ENCODE assay signal across 19 cellular contexts in the genomic region with DNA sequence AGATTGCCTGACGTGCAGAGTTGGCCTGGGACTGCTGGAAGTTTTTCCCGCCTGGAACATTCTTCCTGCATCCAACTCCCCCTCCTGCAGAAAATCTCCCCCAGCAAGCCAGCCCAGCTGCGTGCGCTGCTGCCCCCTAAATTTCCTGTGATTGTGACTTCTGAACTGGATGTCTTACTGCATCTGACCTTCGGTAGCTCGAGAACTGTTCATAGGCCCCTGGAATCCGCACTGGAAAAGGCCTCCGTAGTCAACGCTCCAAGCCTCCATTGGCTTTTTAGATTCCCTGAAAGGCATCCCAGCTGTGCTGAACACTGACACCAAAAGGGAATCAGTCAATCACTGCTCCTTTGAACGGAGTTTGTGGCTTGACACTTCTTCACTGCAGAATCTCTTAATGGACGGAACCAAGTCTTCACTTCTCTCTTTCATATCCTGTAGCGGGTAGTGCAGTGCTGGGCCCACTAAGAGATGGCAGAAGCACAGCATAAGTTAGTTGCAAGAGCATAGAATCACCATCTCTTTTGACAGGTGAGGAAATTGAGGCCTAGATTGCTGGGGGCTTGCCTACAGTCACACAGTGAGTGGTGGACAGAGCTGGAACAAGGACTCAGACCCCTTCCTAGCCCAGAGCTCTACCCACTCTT. TPM values are rescaled to one million over a fixed set of nuclear protein-coding genes. Genes with fewer than 3 reads are reported as not detected.
DNase-seq lines count a peak whose midpoint lies in the region; ATAC-seq and TF ChIP-seq lines count a peak whose summit lies in the region.
"Had no signal": no experiment of that assay in that cellular context is flagged by ENCODE, and none has a peak within 500 bp of the region (broad histone marks: within the 10 kb centered on the region; RNA-seq: fewer than 3 reads in every experiment).

No MANE protein-coding gene starts in this region.

- H4K5ac ChIP-seq in IMR-90 (ENCODE audit: low read depth, low read length): no peak overlapping the region

- no peak overlapping the region for H3K4me3 ChIP-seq in BLaER1 treated with 17β-estradiol and CSF1 and Interleukin-3, amounts not matched to agents 10 nM and 100 nM
- H3K4me3 ChIP-seq in IMR-90 (ENCODE audit: insufficient read depth, low read depth, low read length): no peak overlapping the region
- H3K4me3 ChIP-seq in muscle layer of colon (ENCODE audit: low read depth in 1 of 2, low read length in 2 of 2): no peak overlapping the region
- no peak overlapping the region for H3K4me3 ChIP-seq in coronary artery
- H3K4me3 ChIP-seq: K562, SK-N-MC had no signal

- H3K56ac ChIP-seq in IMR-90 (ENCODE audit: extremely low read depth, insufficient read depth, low read length): no peak overlapping the region

- 0 out of 2 replicates have a peak overlapping the region, but pooled peaks have one; percentile 3 for H2AK5ac ChIP-seq in IMR-90 (ENCODE audit: low read depth, low read length)

- no peak for ATAC-seq in IMR-90 (ENCODE audit: low read depth)
- ATAC-seq in stimulated activated memory B cell treated with anti-CD40 and anti-IgM and Interleukin-4, amounts not matched to agents 10 μg/mL and 1 μg/mL and 100 μg/mL, for 72 hours: peak; percentile 51
- ATAC-seq: K562, Panc1 had no signal

- no peak overlapping the region for H2BK120ac ChIP-seq in IMR-90 (ENCODE audit: low read depth, low read length)

- DNase-seq in IMR-90: no peak
- DNase-seq in stimulated activated CD4-positive, alpha-beta T cell treated with anti-CD3 and anti-CD28 coated beads, Interleukin-1b, Interleukin-23, amount 100 ng/mL, for 48 hours: no peak
- no peak for DNase-seq in coronary artery (ENCODE audit: low spot score)
- no peak for DNase-seq in NOMO-1 treated with dmso at 0.1 percent for 144 hours (lab: John Stamatoyannopoulos, UW; ENCODE audit: unreplicated experiment)
- DNase-seq: Calu3; CD4-positive, alpha-beta memory T cell; DMS79; GOT3; NCI-H1436; NCI-H2029 treated with DMSO at 0.1 percent for 48 hours; NCI-H510A; NCI-H774 had no signal

- no peak overlapping the region for H3K4ac ChIP-seq in IMR-90 (ENCODE audit: low read depth, low read length)

- CTCF ChIA-PET in IMR-90 (lab: Yijun Ruan, JAX): no interaction called here

- no peak overlapping the region for H2AFZ ChIP-seq in IMR-90 (replicated peaks; ENCODE audit: low read length, poor library complexity)

- intact Hi-C loops in IMR-90 (cut with micrococcal nuclease): no loop called here

- H2AK9ac ChIP-seq in IMR-90 (replicated peaks; ENCODE audit: low read depth, low read length, poor library complexity): no peak overlapping the region

- no peak overlapping the region for H3K23ac ChIP-seq in IMR-90 (ENCODE audit: low read depth, low read length)

- 78% methylated on average over 8 of the region's 12 CpGs; no CpG with 5 or more reads in 1 of the 2 experiments for WGBS in IMR-90 (ENCODE audit: extremely low coverage in 2 of 2, insufficient read length in 1 of 2), 2 experiments

- peak overlapping the region in 4 of 11 experiments; percentile 65 to 85 (median 76); a peak in 8 of 22 replicates for H3K27ac ChIP-seq in BLaER1 treated with 17β-estradiol and CSF1 and Interleukin-3, amounts not matched to agents 10 nM and 100 nM
- H3K27ac ChIP-seq in IMR-90 (ENCODE audit: insufficient read depth, low read length) (no peak overlapping the region), muscle layer of colon (ENCODE audit: low read depth, low read length) (peak overlapping the region; percentile 7), coronary artery (no peak overlapping the region)
- H3K27ac ChIP-seq: SK-N-MC had no signal

- H3K18ac ChIP-seq in IMR-90 (ENCODE audit: low read depth, low read length): no peak overlapping the region

- in situ Hi-C loops in IMR-90 (cut with MboI; ENCODE audit: low sequenced_read_pairs): no loop called here

- no peak overlapping the region for H3K4me3 Mint-ChIP-seq in stimulated activated memory B cell treated with anti-CD40 and anti-IgM and Interleukin-4, amounts not matched to agents 10 μg/mL and 1 μg/mL and 100 μg/mL, for 72 hours
- H3K4me3 Mint-ChIP-seq: CD4-positive, alpha-beta memory T cell had no signal

- H3K9me1 ChIP-seq in IMR-90 (ENCODE audit: insufficient read depth, low read length): no peaks in the 10 kb centered on the region

- H3K9ac ChIP-seq in BLaER1 treated with 17β-estradiol and CSF1 and Interleukin-3, amounts not matched to agents 10 nM and 100 nM: peak overlapping the region in 3 of 11 experiments; percentile 48 to 77 (median 74); a peak in 6 of 22 replicates
- no peak overlapping the region for H3K9ac ChIP-seq in IMR-90 (ENCODE audit: low read depth, low read length)
- no peak overlapping the region for H3K9ac ChIP-seq in muscle layer of colon (ENCODE audit: low read length)

- dilution Hi-C loops in IMR-90 (cut with HindIII; ENCODE audit: low sequenced_read_pairs, unreplicated experiment): no loop called here

- H3K27me3 Mint-ChIP-seq in stimulated activated memory B cell treated with anti-CD40 and anti-IgM and Interleukin-4, amounts not matched to agents 10 μg/mL and 1 μg/mL and 100 μg/mL, for 72 hours: peaks cover 18% of the 10 kb centered on the region

- H3K4me2 ChIP-seq in BLaER1 treated with 17β-estradiol and CSF1 and Interleukin-3, amounts not matched to agents 10 nM and 100 nM: peak overlapping the region; percentile 76 to 93 (median 87)
- no peak overlapping the region for H3K4me2 ChIP-seq in IMR-90 (ENCODE audit: low read depth, low read length)

- H2BK20ac ChIP-seq in IMR-90 (ENCODE audit: low read depth, low read length): no peak overlapping the region

- H2BK15ac ChIP-seq in IMR-90 (ENCODE audit: low read depth, low read length): no peak overlapping the region

- H3K9me3 Mint-ChIP-seq in stimulated activated memory B cell treated with anti-CD40 and anti-IgM and Interleukin-4, amounts not matched to agents 10 μg/mL and 1 μg/mL and 100 μg/mL, for 72 hours: no peaks in the 10 kb centered on the region

- TF ChIP-seq POLR2A in IMR-90 (IDR thresholded peaks at IDR 0.05; ENCODE audit: low read depth, low read length): no peak

- H4K20me1 ChIP-seq in BLaER1 treated with 17β-estradiol and CSF1 and Interleukin-3, amounts not matched to agents 10 nM and 100 nM: peaks cover 0 to 10% (median 0%) of the 10 kb centered on the region in 11 experiments; a peak in 2 of 22 replicates
- H4K20me1 ChIP-seq in IMR-90 (ENCODE audit: insufficient read depth, low read length): no peaks in the 10 kb centered on the region

- no peak overlapping the region for H4K91ac ChIP-seq in IMR-90 (ENCODE audit: insufficient read depth, low read depth, low read length)

- H3K36me3 ChIP-seq in BLaER1 treated with 17β-estradiol and CSF1 and Interleukin-3, amounts not matched to agents 10 nM and 100 nM: no peaks in the 10 kb centered on the region
- H3K36me3 ChIP-seq in IMR-90 (ENCODE audit: control insufficient read depth, insufficient read depth, low read length): no peaks in the 10 kb centered on the region
- H3K36me3 ChIP-seq in muscle layer of colon (ENCODE audit: insufficient read depth, low read length): no peaks in the 10 kb centered on the region

- H3K36me3 Mint-ChIP-seq in stimulated activated memory B cell treated with anti-CD40 and anti-IgM and Interleukin-4, amounts not matched to agents 10 μg/mL and 1 μg/mL and 100 μg/mL, for 72 hours: no peaks in the 10 kb centered on the region

- BruUV-seq in IMR-90 (replicated peaks; lab: Mats Ljungman, UMichigan): no TSS peak

- TF ChIP-seq RAD21 in IMR-90 (IDR thresholded peaks at IDR 0.05; ENCODE audit: low read length): no peak

- H2BK5ac ChIP-seq in IMR-90 (ENCODE audit: low read depth, low read length, poor library complexity, severe bottlenecking): no peak overlapping the region

- no peaks in the 10 kb centered on the region for H3K79me1 ChIP-seq in IMR-90 (ENCODE audit: low read depth in 1 of 2, low read length in 2 of 2)

- H4K8ac ChIP-seq in IMR-90 (ENCODE audit: low read depth in 2 of 2, low read length in 2 of 2): no peak overlapping the region

- POLR2A ChIA-PET in IMR-90 (lab: Charles Lee; ENCODE audit: unreplicated experiment): no interaction called here

- TF ChIP-seq CTCF in IMR-90 (conservative IDR thresholded peaks at IDR 0.05; ENCODE audit: low read depth, low read length) (no peak), coronary artery (IDR thresholded peaks at IDR 0.05) (no peak)

- H3K27ac Mint-ChIP-seq in stimulated activated memory B cell treated with anti-CD40 and anti-IgM and Interleukin-4, amounts not matched to agents 10 μg/mL and 1 μg/mL and 100 μg/mL, for 72 hours: no peak overlapping the region

- H3K14ac ChIP-seq in IMR-90 (replicated peaks; ENCODE audit: low read depth, low read length): no peak overlapping the region

- peaks cover 3 to 13% (median 10%) of the 10 kb centered on the region in 11 experiments; a peak in 16 of 22 replicates for H3K9me3 ChIP-seq in BLaER1 treated with 17β-estradiol and CSF1 and Interleukin-3, amounts not matched to agents 10 nM and 100 nM (replicated peaks in 1 of 11)
- H3K9me3 ChIP-seq in IMR-90 (ENCODE audit: control insufficient read depth, insufficient read depth, low read length): peaks cover 3% of the 10 kb centered on the region; the same call in 1 of the 2 replicates
- no peaks in the 10 kb centered on the region for H3K9me3 ChIP-seq in muscle layer of colon (ENCODE audit: low read length)

- H3K4me1 Mint-ChIP-seq in stimulated activated memory B cell treated with anti-CD40 and anti-IgM and Interleukin-4, amounts not matched to agents 10 μg/mL and 1 μg/mL and 100 μg/mL, for 72 hours: peaks cover 13% of the 10 kb centered on the region

- peaks cover 28 to 99% (median 84%) of the 10 kb centered on the region in 10 experiments for H3K4me1 ChIP-seq in BLaER1 treated with 17β-estradiol and CSF1 and Interleukin-3, amounts not matched to agents 10 nM and 100 nM
- H3K4me1 ChIP-seq in IMR-90 (ENCODE audit: control insufficient read depth, insufficient read depth, low read length) (peaks cover 3% of the 10 kb centered on the region; the same call in 1 of the 2 replicates), muscle layer of colon (ENCODE audit: insufficient read depth, low read length) (peaks cover 5% of the 10 kb centered on the region)

- no peaks in the 10 kb centered on the region for H3K27me3 ChIP-seq in BLaER1 treated with 17β-estradiol and CSF1 and Interleukin-3, amounts not matched to agents 10 nM and 100 nM
- peaks cover 10% of the 10 kb centered on the region for H3K27me3 ChIP-seq in IMR-90 (ENCODE audit: control insufficient read depth, insufficient read depth, low read length)
- H3K27me3 ChIP-seq in muscle layer of colon (ENCODE audit: control insufficient read depth in 1 of 2, insufficient read depth in 2 of 2, low read length in 2 of 2): no peaks in the 10 kb centered on the region

TF ChIP-seq in IMR-90, 13 proteins besides CTCF, POLR2A, EP300 and RAD21 (continues in another document):
- TF ChIP-seq FOS (IDR thresholded peaks at IDR 0.05; ENCODE audit: low read depth, low read length): no peak

RNA-seq across cellular contexts. Expression of a gene that starts 14.2 kb away (rescaled TPM):
- total RNA-seq in IMR-90 (2012; rRNA removed): under 0.01 TPM in 2 replicates
- 0.32 and 0.36 TPM in 2 replicates for polyA plus RNA-seq in IMR-90 (2012; rRNA removed)
- 0.21 and 0.26 TPM in 2 replicates for polyA plus RNA-seq in IMR-90 (2012; cell fraction: cytosol; rRNA removed)
- polyA plus RNA-seq in IMR-90 (2012; cell fraction: nucleus; rRNA removed; ENCODE audit: low replicate concordance): 0.42 and 0.53 TPM in 2 replicates
- total RNA-seq: CD4-positive, alpha-beta memory T cell; G401 had no signal
- polyA plus RNA-seq: K562 had no signal
